10 cellular contexts compared by ENCODE assay signal in the genomic region with DNA sequence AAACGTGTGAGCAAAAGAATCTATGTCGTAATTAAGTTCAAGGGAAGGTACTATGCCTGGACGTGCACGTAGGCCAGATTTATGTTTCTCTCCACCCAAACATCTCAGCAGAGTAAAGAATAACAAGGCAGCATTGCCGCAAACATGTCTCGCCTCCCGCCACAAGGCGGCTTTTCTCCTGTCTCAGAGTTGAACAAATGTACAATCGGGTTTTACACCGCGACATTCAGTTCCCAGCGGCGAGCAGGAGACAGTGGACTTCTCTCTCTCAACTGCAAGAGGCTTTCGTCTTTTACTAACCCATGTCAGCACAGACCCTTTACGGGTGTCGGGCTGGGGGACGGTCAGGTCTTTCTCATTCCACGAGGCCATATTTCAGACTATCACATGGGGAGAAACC. TPM values are rescaled to one million over a fixed set of nuclear protein-coding genes. Genes with fewer than 3 reads are reported as not detected.
DNase-seq lines count a peak whose midpoint lies in the region; ATAC-seq, FAIRE-seq and TF ChIP-seq lines count a peak whose summit lies in the region.
"Not testable (repeated sequence)": the region's sequence is repeated elsewhere in the genome, so short reads cannot be mapped to it uniquely, and the experiment has no call there.
"Had no signal": no experiment of that assay in that cellular context is flagged by ENCODE, and none has a peak within 500 bp of the region (broad histone marks: within the 10 kb centered on the region; RNA-seq: fewer than 3 reads in every experiment).

No MANE protein-coding gene starts in this region.

- H3K4me3 ChIP-seq in BE2C (ENCODE audit: low read depth, low read length); WERI-Rb-1 (ENCODE audit: low read depth, low read length); K562; right lobe of liver; trophoblast cell (ENCODE audit: low read depth, low read length); spleen: not testable (repeated sequence)

- not testable (repeated sequence) for H3K14ac ChIP-seq in trophoblast cell (ENCODE audit: low read length)

- CTCF ChIA-PET in K562 (lab: Yijun Ruan, JAX; ENCODE audit: low intra/inter-chr PET ratio): not testable (repeated sequence)

- not testable (repeated sequence) for H4K91ac ChIP-seq in trophoblast cell (ENCODE audit: low read depth, low read length)

- not testable (repeated sequence) for H2AK5ac ChIP-seq in trophoblast cell (ENCODE audit: low read length)

- not testable (repeated sequence) for H4K12ac ChIP-seq in trophoblast cell (ENCODE audit: low read depth, low read length)

- H3K4ac ChIP-seq in trophoblast cell (ENCODE audit: low read depth, low read length): not testable (repeated sequence)

- in situ Hi-C loops in K562 (cut with MboI): not testable (repeated sequence)

- not testable (repeated sequence) for BruUV-seq in K562 (replicated peaks; lab: Mats Ljungman, UMichigan)

- 0 out of 2 replicates have a peak overlapping the region, but pooled peaks have one; percentile 59 for H2AFZ ChIP-seq in K562 (ENCODE audit: low read depth, low read length)
- H2AFZ ChIP-seq in trophoblast cell (ENCODE audit: insufficient read depth, low read length, poor library complexity): not testable (repeated sequence)

- TF ChIP-seq POLR2A in K562 (conservative IDR thresholded peaks at IDR 0.05); right lobe of liver (IDR thresholded peaks at IDR 0.05); spleen (IDR thresholded peaks at IDR 0.05): not testable (repeated sequence)

- H3K9ac ChIP-seq in K562 (ENCODE audit: insufficient read depth in 1 of 2, low read depth in 2 of 2, low read length in 2 of 2); trophoblast cell (ENCODE audit: low read length): not testable (repeated sequence)

- peak; percentile 82 for FAIRE-seq in K562 (lab: Jason Lieb, UNC)

- H3K4me2 ChIP-seq in K562 (ENCODE audit: insufficient read depth, low read length); trophoblast cell (ENCODE audit: low read length): not testable (repeated sequence)

- not testable (repeated sequence) for H3K79me2 ChIP-seq in K562 (ENCODE audit: control insufficient read depth, insufficient read depth, low read length); trophoblast cell (ENCODE audit: control insufficient read depth, insufficient read depth, low read length, poor library complexity)

- not testable (repeated sequence) for H3K79me1 ChIP-seq in trophoblast cell (ENCODE audit: low read length)

- not testable (repeated sequence) for H3K27me3 ChIP-seq in BE2C; WERI-Rb-1 (ENCODE audit: insufficient read depth, low read depth, severe bottlenecking); right lobe of liver; trophoblast cell (ENCODE audit: insufficient read depth, low read length)
- H3K27me3 ChIP-seq in K562 (ENCODE audit: control insufficient read depth in 2 of 2, insufficient read depth in 2 of 2, low read length in 2 of 2) (peaks cover 12 to 27% of the 10 kb centered on the region in 2 experiments; a peak in 4 of 5 replicates), spleen (replicated peaks in 1 of 7) (peaks cover 0 to 18% (median 4%) of the 10 kb centered on the region in 7 donors)

- H3K4me1 ChIP-seq in BE2C; right lobe of liver; trophoblast cell (ENCODE audit: control insufficient read depth in 1 of 2, insufficient read depth in 2 of 2, low read length in 2 of 2); spleen: not testable (repeated sequence)
- H3K4me1 ChIP-seq in K562 (replicated peaks in 1 of 2; ENCODE audit: control insufficient read depth in 2 of 2, insufficient read depth in 2 of 2, low read length in 2 of 2): peaks cover 2 to 42% of the 10 kb centered on the region in 2 experiments; a peak in 3 of 5 replicates

- not testable (repeated sequence) for H4K20me1 ChIP-seq in K562 (replicated peaks; ENCODE audit: control insufficient read depth, insufficient read depth, low read length)

- POLR2A ChIA-PET in K562 (lab: Yijun Ruan, JAX): interaction anchor here (0.6 kb wide), 1 partner anchor 30 kb away, joined by 3 read pairs; no protein-coding TSS in a partner anchor

- not testable (repeated sequence) for DNase-seq in BE2C
- DNase-seq in NAMALWA (ENCODE audit: low spot score) (peak; percentile 36), WERI-Rb-1 (peak; percentile 13), K562 (ENCODE audit: extremely low read depth in 1 of 4, low spot score in 3 of 4) (peak in 1 of 4 experiments; percentile 58), fibroblast of peridontal ligament (ENCODE audit: extremely low read depth) (peak; percentile 21), right lobe of liver (peak in 2 of 3 donors; percentile 20 to 23), trophoblast cell (peak; percentile 50 to 69), spleen (peak; percentile 18)

- TF ChIP-seq RAD21 in K562 (CRISPR knock-in tag; conservative IDR thresholded peaks at IDR 0.05 in 1 of 2, IDR thresholded peaks at IDR 0.05 in 1 of 2): peak in 1 of 2 experiments; percentile 31; a peak in 2 of 4 replicates

- H3K27ac ChIP-seq in WERI-Rb-1; K562 (ENCODE audit: extremely low read depth, low read depth, low read length); right lobe of liver; trophoblast cell (ENCODE audit: low read depth, low read length); spleen: not testable (repeated sequence)

- not testable (repeated sequence) for ATAC-seq in K562, right lobe of liver

- intact Hi-C loops in K562 (cut with micrococcal nuclease); right lobe of liver (cut with DNase I); spleen (cut with DNase I; ENCODE audit: low total_unique reads): not testable (repeated sequence)

- H2BK12ac ChIP-seq in trophoblast cell (ENCODE audit: low read length): not testable (repeated sequence)

- H3K36me3 ChIP-seq in BE2C; K562 (ENCODE audit: control insufficient read depth, insufficient read depth, low read length); right lobe of liver; trophoblast cell (ENCODE audit: control insufficient read depth in 1 of 2, insufficient read depth in 2 of 2, low read length in 2 of 2): not testable (repeated sequence)
- peaks cover 11% of the 10 kb centered on the region; the same call in 1 of the 2 replicates for H3K36me3 ChIP-seq in WERI-Rb-1
- peaks cover 0 to 15% (median 0%) of the 10 kb centered on the region in 6 donors for H3K36me3 ChIP-seq in spleen

- not testable (repeated sequence) for H3K23ac ChIP-seq in trophoblast cell (ENCODE audit: low read length)

- not testable (repeated sequence) for TF ChIP-seq EP300 in K562 (IDR thresholded peaks at IDR 0.05; ENCODE audit: low read length)

- TF ChIP-seq CTCF in BE2C (IDR thresholded peaks at IDR 0.05; ENCODE audit: low read depth, low read length) (peak; percentile 6; the same call in 1 of the 2 replicates), K562 (IDR thresholded peaks at IDR 0.05 in 2 of 3, conservative IDR thresholded peaks at IDR 0.05 in 1 of 3; ENCODE audit: insufficient read depth in 2 of 3, low read depth in 1 of 3, low read length in 3 of 3) (peak in 2 of 3 experiments; percentile 36 to 44; a peak in 4 of 6 replicates)
- TF ChIP-seq CTCF in WERI-Rb-1 (IDR thresholded peaks at IDR 0.05; ENCODE audit: low read depth, low read length); right lobe of liver (IDR thresholded peaks at IDR 0.05); spleen (IDR thresholded peaks at IDR 0.05 in 8 of 11, conservative IDR thresholded peaks at IDR 0.05 in 3 of 11): not testable (repeated sequence)

- H3K9me1 ChIP-seq in K562 (ENCODE audit: control insufficient read depth, insufficient read depth, low read length): not testable (repeated sequence)

- not testable (repeated sequence) for H2BK5ac ChIP-seq in trophoblast cell (ENCODE audit: low read depth, low read length, poor library complexity)

- not testable (repeated sequence) for H2BK120ac ChIP-seq in trophoblast cell (ENCODE audit: insufficient read depth, low read length, poor library complexity)

- not testable (repeated sequence) for H3K18ac ChIP-seq in trophoblast cell (ENCODE audit: low read length)

- H3K9me3 ChIP-seq in BE2C; WERI-Rb-1 (ENCODE audit: severe bottlenecking); K562 (replicated peaks; ENCODE audit: control insufficient read depth, insufficient read depth, low read depth, low read length); right lobe of liver; trophoblast cell (ENCODE audit: insufficient read depth, low read depth, low read length); spleen: not testable (repeated sequence)

- 19% methylated on average over 18 of the region's 18 CpGs for WGBS in K562 (ENCODE audit: insufficient coverage, low coverage, missing lambda C conversion rate)
- WGBS in right lobe of liver (ENCODE audit: insufficient coverage, low coverage, low lambda C conversion rate, missing lambda C conversion rate): 69% methylated on average over 18 of the region's 18 CpGs
- no CpG with 5 or more reads among the region's 18 CpGs for WGBS in trophoblast cell (ENCODE audit: extremely low coverage, insufficient coverage, insufficient read length)
- 60 to 81% (median 75%) methylated on average over 18 of the region's 18 CpGs for WGBS in spleen, 5 donors

- H4K8ac ChIP-seq in trophoblast cell (ENCODE audit: low read depth, low read length): not testable (repeated sequence)

RNA-seq across cellular contexts. Expression of a gene that starts 5.7 kb away (rescaled TPM):
- not detected for polyA plus RNA-seq in BE2C (2012; ENCODE audit: insufficient read depth, insufficient read length, low read depth)
- total RNA-seq in K562 (2011; cell fraction: chromatin; rRNA removed; ENCODE audit: low replicate concordance): not detected in 2 replicates
- not detected in 2 replicates for total RNA-seq in K562 (2011; cell fraction: nucleolus; rRNA removed)
- total RNA-seq in K562 (2011; cell fraction: nucleoplasm; rRNA removed): not detected in 2 replicates
- not detected in 2 replicates for total RNA-seq in K562 (2014; rRNA removed)
- total RNA-seq in K562 (2014; rRNA removed; fragmentation: Illumina TruSeq; extraction: Trizol): not detected in 2 replicates
- not detected in 2 replicates for total RNA-seq in K562 (2015; rRNA removed; fragmentation: Illumina TruSeq; extraction: Trizol)
- not detected in 2 replicates for total RNA-seq in K562 (2021)
- not detected in 2 replicates for polyA plus RNA-seq in K562 (2011; rRNA removed)
- not detected in 2 replicates for polyA plus RNA-seq in K562 (2011; cell fraction: cytosol; rRNA removed)
- polyA plus RNA-seq in K562 (2011; cell fraction: nucleus; rRNA removed): not detected in 2 replicates
- not detected in 2 replicates for polyA plus RNA-seq in K562 (2012)
- not detected in 2 replicates for polyA plus RNA-seq in K562 (2014; fragmentation: Illumina TruSeq; extraction: Trizol)
- polyA plus RNA-seq in K562 (2014; fragmentation: Nextera tagmentation; extraction: Ambion mirVana): not detected
- not detected in 2 replicates for polyA plus RNA-seq in K562 (2014; rRNA removed)
- polyA minus RNA-seq in K562 (2011; rRNA and poly(A)+ RNA removed): not detected in 2 replicates
- polyA minus RNA-seq in K562 (2011; cell fraction: cytosol; rRNA and poly(A)+ RNA removed): not detected in 2 replicates
- polyA minus RNA-seq in K562 (2011; cell fraction: nucleus; rRNA and poly(A)+ RNA removed): not detected in 2 replicates
- not detected for total RNA-seq in right lobe of liver
- 0.05 and 0.06 TPM in 2 replicates for polyA plus RNA-seq in trophoblast cell (2013)
- total RNA-seq in spleen: not detected
- under 1 TPM in 1 of 3 donors, not detected in 2; 0.10 TPM for polyA plus RNA-seq in spleen
- total RNA-seq: GM23338 had no signal
- polyA plus RNA-seq: CD14-positive monocyte, GM23338 had no signal

RNA-seq across cellular contexts. Expression of a gene that starts 20.9 kb away (rescaled TPM):
- polyA plus RNA-seq in BE2C (2012; ENCODE audit: insufficient read depth, insufficient read length, low read depth): 9.0 TPM
- 14.4 and 16.8 TPM in 2 replicates for total RNA-seq in K562 (2011; cell fraction: chromatin; rRNA removed; ENCODE audit: low replicate concordance)
- total RNA-seq in K562 (2011; cell fraction: nucleolus; rRNA removed): 9.2 and 9.5 TPM in 2 replicates
- total RNA-seq in K562 (2011; cell fraction: nucleoplasm; rRNA removed): 12.6 and 16.5 TPM in 2 replicates
- total RNA-seq in K562 (2014; rRNA removed) (3.1 and 3.8 TPM in 2 replicates), K562 (2014; rRNA removed; fragmentation: Illumina TruSeq; extraction: Trizol) (3.2 and 3.6 TPM in 2 replicates), K562 (2015; rRNA removed; fragmentation: Illumina TruSeq; extraction: Trizol) (3.2 and 3.8 TPM in 2 replicates), K562 (2021) (4.3 and 4.5 TPM in 2 replicates), right lobe of liver (1 to 10 TPM; 1.2 to 3.6 (median 2.2) TPM), spleen (1 to 10 TPM; 2.8 to 8.9 (median 5.7) TPM)
- polyA plus RNA-seq in K562 (2011; rRNA removed) (3.0 and 4.1 TPM in 2 replicates), K562 (2014; fragmentation: Illumina TruSeq; extraction: Trizol) (2.7 and 2.9 TPM in 2 replicates), K562 (2014; fragmentation: Nextera tagmentation; extraction: Ambion mirVana) (1 to 10 TPM; 4.4 to 4.5 TPM), K562 (2014; rRNA removed) (2.8 and 4.2 TPM in 2 replicates), spleen (1 to 10 TPM; 1.2 to 2.6 (median 1.8) TPM)
- polyA plus RNA-seq in K562 (2011; cell fraction: cytosol; rRNA removed): 2.8 and 3.1 TPM in 2 replicates
- polyA plus RNA-seq in K562 (2011; cell fraction: nucleus; rRNA removed): 4.0 and 4.3 TPM in 2 replicates
- 3.4 and 4.8 TPM in 2 replicates for polyA plus RNA-seq in K562 (2012)
- polyA minus RNA-seq in K562 (2011; rRNA and poly(A)+ RNA removed): 3.9 and 4.0 TPM in 2 replicates
- 1.1 and 3.1 TPM in 2 replicates for polyA minus RNA-seq in K562 (2011; cell fraction: cytosol; rRNA and poly(A)+ RNA removed)
- 6.7 and 9.2 TPM in 2 replicates for polyA minus RNA-seq in K562 (2011; cell fraction: nucleus; rRNA and poly(A)+ RNA removed)
- 3.6 and 3.8 TPM in 2 replicates for polyA plus RNA-seq in trophoblast cell (2013)

RNA-seq across cellular contexts. Expression of a gene that starts 21.1 kb away (rescaled TPM):
- 143 TPM for polyA plus RNA-seq in BE2C (2012; ENCODE audit: insufficient read depth, insufficient read length, low read depth)
- 341 and 368 TPM in 2 replicates for total RNA-seq in K562 (2011; cell fraction: chromatin; rRNA removed; ENCODE audit: low replicate concordance)
- total RNA-seq in K562 (2011; cell fraction: nucleolus; rRNA removed): 192 and 207 TPM in 2 replicates
- total RNA-seq in K562 (2011; cell fraction: nucleoplasm; rRNA removed): 270 and 283 TPM in 2 replicates
- total RNA-seq in K562 (2014; rRNA removed) (103 and 146 TPM in 2 replicates), K562 (2014; rRNA removed; fragmentation: Illumina TruSeq; extraction: Trizol) (130 TPM in 2 replicates), K562 (2015; rRNA removed; fragmentation: Illumina TruSeq; extraction: Trizol) (113 and 115 TPM in 2 replicates), K562 (2021) (185 and 191 TPM in 2 replicates), right lobe of liver (100 to 1,000 TPM; 165 to 223 (median 188) TPM), spleen (100 to 1,000 TPM in 6 of 7 donors, 10 to 100 TPM in 1; 91.9 to 135 (median 122) TPM)
- polyA plus RNA-seq in K562 (2011; rRNA removed) (130 and 203 TPM in 2 replicates), K562 (2014; fragmentation: Illumina TruSeq; extraction: Trizol) (146 and 152 TPM in 2 replicates), K562 (2014; fragmentation: Nextera tagmentation; extraction: Ambion mirVana) (100 to 1,000 TPM in 1 of 2 experiments, 10 to 100 TPM in 1; 82.9 to 136 TPM), K562 (2014; rRNA removed) (112 and 118 TPM in 2 replicates), spleen (10 to 100 TPM; 58.6 to 86.0 (median 62.3) TPM)
- 161 and 178 TPM in 2 replicates for polyA plus RNA-seq in K562 (2011; cell fraction: cytosol; rRNA removed)
- 237 and 251 TPM in 2 replicates for polyA plus RNA-seq in K562 (2011; cell fraction: nucleus; rRNA removed)
- 132 and 206 TPM in 2 replicates for polyA plus RNA-seq in K562 (2012)
- polyA minus RNA-seq in K562 (2011; rRNA and poly(A)+ RNA removed): 238 and 274 TPM in 2 replicates
- 120 and 160 TPM in 2 replicates for polyA minus RNA-seq in K562 (2011; cell fraction: cytosol; rRNA and poly(A)+ RNA removed)
- 141 and 182 TPM in 2 replicates for polyA minus RNA-seq in K562 (2011; cell fraction: nucleus; rRNA and poly(A)+ RNA removed)
- 117 and 122 TPM in 2 replicates for polyA plus RNA-seq in trophoblast cell (2013)
